1 cellular context compared by ENCODE assay signal in genomic region chr6:52407467-52407866, GRCh38.
TF ChIP-seq lines count a peak whose summit lies in the region.

No MANE protein-coding gene starts in this region.

TF ChIP-seq in GM12878, 131 proteins besides CTCF, POLR2A, EP300 and RAD21:
- peak; percentile 52; the same call in 1 of the 2 replicates for TF ChIP-seq SMC3 (IDR thresholded peaks at IDR 0.05; ENCODE audit: borderline replicate concordance, low read length)
- no peak for TF ChIP-seq ELK1 (IDR thresholded peaks at IDR 0.05; ENCODE audit: low read depth, low read length)
- TF ChIP-seq ZNF384 (IDR thresholded peaks at IDR 0.05; ENCODE audit: borderline replicate concordance, low read depth, low read length): peak; percentile 75; the same call in 1 of the 2 replicates
- no peak for TF ChIP-seq FOXM1 (IDR thresholded peaks at IDR 0.05; ENCODE audit: low read depth, low read length)
TF ChIP-seq in GM12878: peak in this region for 2.
